Comparison of ENCODE assay signal across 38 cellular contexts in the genomic region with DNA sequence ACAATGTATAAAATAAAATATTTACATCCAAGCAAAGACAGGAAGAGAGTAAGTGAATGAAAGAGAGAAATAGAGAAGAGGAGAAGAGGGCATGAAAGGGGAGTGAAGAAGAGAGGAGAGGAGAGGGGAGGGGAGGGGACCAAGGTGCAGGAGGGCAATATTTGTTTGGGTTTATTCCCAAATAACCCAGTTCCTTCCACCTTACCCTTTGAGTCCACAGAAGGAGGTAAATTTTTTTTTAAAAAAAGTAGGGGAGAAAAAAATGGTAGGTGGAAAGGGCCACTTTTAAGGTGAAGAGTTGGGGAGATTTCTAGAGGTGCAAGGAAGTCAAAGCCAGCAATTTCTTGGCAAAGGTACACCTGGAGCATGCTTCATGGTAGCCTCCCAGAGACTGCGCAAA. TPM values are rescaled to one million over a fixed set of nuclear protein-coding genes. Genes with fewer than 3 reads are reported as not detected.
"Had no signal": no experiment of that assay in that cellular context is flagged by ENCODE, and none has a peak within 500 bp of the region (broad histone marks: within the 10 kb centered on the region; RNA-seq: fewer than 3 reads in every experiment).

No MANE protein-coding gene starts in this region.

- H3K27me3 ChIP-seq: MG63 had no signal

- DNase-seq: Karpas-422, Kasumi-1, MG63, MM.1S, MV-4-11, NCI-H1048, NCI-H1092, NCI-H1092 treated with DMSO at 0.1 percent for 48 hours, NCI-H1105, NCI-H1105 treated with DMSO at 0.1 percent for 48 hours, NCI-H1417, NCI-H1417 treated with DMSO at 0.1 percent for 48 hours, NCI-H1436, NCI-H1436 treated with DMSO at 0.1 percent for 48 hours, NCI-H146, NCI-H1694, NCI-H1694 treated with DMSO at 0.1 percent for 48 hours, NCI-H187, NCI-H187 treated with DMSO at 0.1 percent for 48 hours, NCI-H1930, NCI-H2029, NCI-H2029 treated with DMSO at 0.1 percent for 48 hours, NCI-H2081, NCI-H2081 treated with DMSO at 0.1 percent for 48 hours, NCI-H2107, NCI-H2171, NCI-H2171 treated with DMSO at 0.1 percent for 48 hours, NCI-H2227 treated with DMSO at 0.1 percent for 48 hours, NCI-H226, NCI-H345, NCI-H446, NCI-H446 treated with DMSO at 0.1 percent for 48 hours, NCI-H510A, NCI-H510A treated with DMSO at 0.1 percent for 48 hours had no signal

- H3K4me3 ChIP-seq: MG63 had no signal

- H3K9me3 ChIP-seq: MG63 had no signal

- H3K36me3 ChIP-seq: MG63 had no signal

RNA-seq across cellular contexts. Expression of a gene that starts 2.1 kb away (rescaled TPM):
- total RNA-seq: LHCN-M2, M059J, MCF 10A, NCI-H460 had no signal
